Comparison of ENCODE assay signal across 2 cellular contexts in the genomic region with DNA sequence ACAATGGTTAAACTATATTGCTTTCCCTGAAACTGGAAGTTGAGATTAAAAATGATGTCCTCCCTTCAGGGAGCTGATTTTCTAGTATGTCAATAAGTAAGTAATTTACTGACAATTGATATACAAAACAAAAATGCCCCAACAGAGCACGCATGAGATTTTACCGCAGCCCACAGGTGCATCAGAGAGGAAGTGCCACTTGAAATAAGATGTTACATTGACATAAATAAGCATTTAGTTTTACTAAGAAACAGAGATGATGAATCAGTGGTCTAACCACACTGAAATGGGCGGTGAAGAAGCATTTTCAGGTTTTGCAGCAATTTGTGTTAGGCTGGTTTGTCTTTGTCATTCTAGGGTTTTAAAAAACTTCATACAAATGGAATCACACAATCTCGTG.
TF ChIP-seq lines count a peak whose summit lies in the region.

No MANE protein-coding gene starts in this region.

TF ChIP-seq in GM12878, 131 proteins besides CTCF, POLR2A, EP300 and RAD21 (continues in another document):
- TF ChIP-seq MEF2B (IDR thresholded peaks at IDR 0.05; ENCODE audit: partially characterized antibody, poor library complexity, severe bottlenecking) (peak; percentile 84), EGR1 (IDR thresholded peaks at IDR 0.05; ENCODE audit: borderline replicate concordance in 1 of 2, low read depth in 2 of 2, low read length in 2 of 2) (no peak), FOXM1 (IDR thresholded peaks at IDR 0.05; ENCODE audit: low read depth, low read length) (peak; percentile 99), SUZ12 (IDR thresholded peaks at IDR 0.05; ENCODE audit: unreplicated experiment) (no peak), CEBPB (IDR thresholded peaks at IDR 0.05; ENCODE audit: borderline replicate concordance in 1 of 2, low read depth in 2 of 2, low read length in 2 of 2) (peak in 1 of 2 experiments; percentile 99; a peak in 2 of 4 replicates), MTA2 (IDR thresholded peaks at IDR 0.05; ENCODE audit: low read depth) (peak; percentile 97), BRCA1 (IDR thresholded peaks at IDR 0.05; ENCODE audit: low read depth, low read length) (no peak), ZNF687 (IDR thresholded peaks at IDR 0.05) (no peak), SKIL (IDR thresholded peaks at IDR 0.05; ENCODE audit: low read depth, poor library complexity, severe bottlenecking) (peak; percentile 96), CHD1 (IDR thresholded peaks at IDR 0.05; ENCODE audit: low read depth, low read length) (no peak), NR2F1 (conservative IDR thresholded peaks at IDR 0.05) (peak; percentile 55; the same call in 1 of the 2 replicates), SPI1 (IDR thresholded peaks at IDR 0.05; ENCODE audit: borderline replicate concordance, insufficient read depth, low read depth, low read length) (peak; percentile 97), ATF2 (IDR thresholded peaks at IDR 0.05; ENCODE audit: low read length) (peak; percentile 99), ZNF217 (IDR thresholded peaks at IDR 0.05) (peak; percentile 89), CREM (IDR thresholded peaks at IDR 0.05; ENCODE audit: low read depth) (peak; percentile 94), PML (IDR thresholded peaks at IDR 0.05; ENCODE audit: low read length) (peak; percentile 83), CREB1 (IDR thresholded peaks at IDR 0.05; ENCODE audit: low read depth) (peak; percentile 83), NBN (IDR thresholded peaks at IDR 0.05) (0 out of 2 replicates have a peak, but pooled peaks have one; percentile 20), POLR2AphosphoS5 (IDR thresholded peaks at IDR 0.05; ENCODE audit: low read length) (peak; percentile 52; the same call in 1 of the 2 replicates), TAF1 (IDR thresholded peaks at IDR 0.05; ENCODE audit: borderline replicate concordance, low read depth, low read length) (no peak), CHD4 (IDR thresholded peaks at IDR 0.05) (no peak), GABPA (IDR thresholded peaks at IDR 0.05; ENCODE audit: low read depth) (peak; percentile 70), IKZF2 (IDR thresholded peaks at IDR 0.05) (peak; percentile 82 to 93; a peak in 3 of 4 replicates), DPF2 (IDR thresholded peaks at IDR 0.05) (peak; percentile 95), POU2F2 (IDR thresholded peaks at IDR 0.05; ENCODE audit: borderline replicate concordance, low read depth, low read length) (peak; percentile 93), MYB (IDR thresholded peaks at IDR 0.05; ENCODE audit: borderline replicate concordance, low read depth, low read length) (peak; percentile 65; the same call in 1 of the 2 replicates), EED (IDR thresholded peaks at IDR 0.05; ENCODE audit: low read depth) (peak; percentile 82), RFX5 (IDR thresholded peaks at IDR 0.05; ENCODE audit: low read depth, low read length) (no peak)

TF ChIP-seq in SK-N-SH treated with all-trans-retinoic acid at 6 μM for 48 hours, 23 proteins besides CTCF, POLR2A, EP300 and RAD21 (continued from another document):
- no peak for TF ChIP-seq CREB5 (CRISPR knock-in tag; IDR thresholded peaks at IDR 0.05; ENCODE audit: low read depth)
- TF ChIP-seq TOX (CRISPR knock-in tag; IDR thresholded peaks at IDR 0.05; ENCODE audit: borderline replicate concordance), result no peak
- TF ChIP-seq CSDC2 (CRISPR knock-in tag; IDR thresholded peaks at IDR 0.05), result no peak
- TF ChIP-seq ESRRG (CRISPR knock-in tag; IDR thresholded peaks at IDR 0.05), result no peak
- TF ChIP-seq, protein P1, sequence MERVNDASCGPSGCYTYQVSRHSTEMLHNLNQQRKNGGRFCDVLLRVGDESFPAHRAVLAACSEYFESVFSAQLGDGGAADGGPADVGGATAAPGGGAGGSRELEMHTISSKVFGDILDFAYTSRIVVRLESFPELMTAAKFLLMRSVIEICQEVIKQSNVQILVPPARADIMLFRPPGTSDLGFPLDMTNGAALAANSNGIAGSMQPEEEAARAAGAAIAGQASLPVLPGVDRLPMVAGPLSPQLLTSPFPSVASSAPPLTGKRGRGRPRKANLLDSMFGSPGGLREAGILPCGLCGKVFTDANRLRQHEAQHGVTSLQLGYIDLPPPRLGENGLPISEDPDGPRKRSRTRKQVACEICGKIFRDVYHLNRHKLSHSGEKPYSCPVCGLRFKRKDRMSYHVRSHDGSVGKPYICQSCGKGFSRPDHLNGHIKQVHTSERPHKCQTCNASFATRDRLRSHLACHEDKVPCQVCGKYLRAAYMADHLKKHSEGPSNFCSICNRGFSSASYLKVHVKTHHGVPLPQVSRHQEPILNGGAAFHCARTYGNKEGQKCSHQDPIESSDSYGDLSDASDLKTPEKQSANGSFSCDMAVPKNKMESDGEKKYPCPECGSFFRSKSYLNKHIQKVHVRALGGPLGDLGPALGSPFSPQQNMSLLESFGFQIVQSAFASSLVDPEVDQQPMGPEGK (CRISPR knock-in tag; IDR thresholded peaks at IDR 0.05; ENCODE audit: borderline replicate concordance), result no peak
- TF ChIP-seq PPARA (CRISPR knock-in tag; IDR thresholded peaks at IDR 0.05; ENCODE audit: borderline replicate concordance), result no peak
- no peak for TF ChIP-seq CSRNP3 (CRISPR knock-in tag; IDR thresholded peaks at IDR 0.05)
- no peak for TF ChIP-seq ZNF565 (CRISPR knock-in tag; conservative IDR thresholded peaks at IDR 0.05; ENCODE audit: low read depth)
- TF ChIP-seq SNAI2 (CRISPR knock-in tag; IDR thresholded peaks at IDR 0.05), result no peak
- no peak for TF ChIP-seq RARB (CRISPR knock-in tag; IDR thresholded peaks at IDR 0.05)
- TF ChIP-seq ISL1 (CRISPR knock-in tag; IDR thresholded peaks at IDR 0.05), result no peak
- TF ChIP-seq ZFP30 (CRISPR knock-in tag; IDR thresholded peaks at IDR 0.05), result no peak
- TF ChIP-seq, protein P2, sequence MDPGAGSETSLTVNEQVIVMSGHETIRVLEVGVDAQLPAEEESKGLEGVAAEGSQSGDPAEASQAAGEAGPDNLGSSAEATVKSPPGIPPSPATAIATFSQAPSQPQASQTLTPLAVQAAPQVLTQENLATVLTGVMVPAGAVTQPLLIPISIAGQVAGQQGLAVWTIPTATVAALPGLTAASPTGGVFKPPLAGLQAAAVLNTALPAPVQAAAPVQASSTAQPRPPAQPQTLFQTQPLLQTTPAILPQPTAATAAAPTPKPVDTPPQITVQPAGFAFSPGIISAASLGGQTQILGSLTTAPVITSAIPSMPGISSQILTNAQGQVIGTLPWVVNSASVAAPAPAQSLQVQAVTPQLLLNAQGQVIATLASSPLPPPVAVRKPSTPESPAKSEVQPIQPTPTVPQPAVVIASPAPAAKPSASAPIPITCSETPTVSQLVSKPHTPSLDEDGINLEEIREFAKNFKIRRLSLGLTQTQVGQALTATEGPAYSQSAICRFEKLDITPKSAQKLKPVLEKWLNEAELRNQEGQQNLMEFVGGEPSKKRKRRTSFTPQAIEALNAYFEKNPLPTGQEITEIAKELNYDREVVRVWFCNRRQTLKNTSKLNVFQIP (CRISPR knock-in tag; IDR thresholded peaks at IDR 0.05; ENCODE audit: borderline replicate concordance, low read depth), result no peak
- no peak for TF ChIP-seq TSHZ2 (CRISPR knock-in tag; IDR thresholded peaks at IDR 0.05)
